In the genomic region with DNA sequence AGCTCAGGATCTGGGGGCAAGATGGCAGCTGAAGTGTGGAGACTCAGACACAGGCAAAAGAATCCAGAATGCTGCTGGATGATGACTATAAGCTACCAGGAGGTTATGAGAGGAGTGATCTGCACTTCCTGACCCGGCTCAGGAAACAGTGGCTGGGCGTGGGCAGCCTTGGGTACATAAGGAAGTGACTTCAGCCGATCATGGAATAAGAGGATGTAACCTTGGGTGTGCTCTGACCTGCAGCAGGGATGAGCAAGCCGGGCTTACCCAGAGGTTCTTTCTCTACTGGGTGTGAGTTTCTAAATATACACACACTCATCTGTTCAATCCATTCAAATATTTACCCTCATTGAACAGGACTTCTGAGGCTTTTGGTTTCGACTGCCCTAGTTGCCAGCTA, we compare ENCODE assay signal across 9 cellular contexts.
DNase-seq lines count a peak whose midpoint lies in the region; ATAC-seq, FAIRE-seq and TF ChIP-seq lines count a peak whose summit lies in the region.
"Had no signal": no experiment of that assay in that cellular context is flagged by ENCODE, and none has a peak within 500 bp of the region (broad histone marks: within the 10 kb centered on the region; RNA-seq: fewer than 3 reads in every experiment).

No MANE protein-coding gene starts in this region.

- H3K27me3 ChIP-seq in astrocyte (ENCODE audit: insufficient read depth, low read length) = no peaks in the 10 kb centered on the region
- no peaks in the 10 kb centered on the region for H3K27me3 ChIP-seq in HepG2 (ENCODE audit: control insufficient read depth in 1 of 2, insufficient read depth in 2 of 2, low read length in 2 of 2)
- no peaks in the 10 kb centered on the region for H3K27me3 ChIP-seq in upper lobe of left lung

- peak overlapping the region; percentile 38 for H2AFZ ChIP-seq in astrocyte (ENCODE audit: low read depth, low read length)
- H2AFZ ChIP-seq in HepG2 (ENCODE audit: low read length) = no peak overlapping the region

- no peak for TF ChIP-seq POLR2A in HepG2 (IDR thresholded peaks at IDR 0.05; ENCODE audit: insufficient read depth in 1 of 2, low read depth in 2 of 2, low read length in 2 of 2)
- TF ChIP-seq POLR2A in upper lobe of left lung (IDR thresholded peaks at IDR 0.05) = peak in 1 of 4 donors; percentile 26

- H3K9me3 ChIP-seq in astrocyte (ENCODE audit: insufficient read depth, low read depth, low read length) (no peaks in the 10 kb centered on the region), HepG2 (ENCODE audit: low read length) (no peaks in the 10 kb centered on the region), upper lobe of left lung (no peaks in the 10 kb centered on the region)

- H4K20me1 ChIP-seq in astrocyte (ENCODE audit: insufficient read depth, low read length) (no peaks in the 10 kb centered on the region), HepG2 (ENCODE audit: insufficient read depth, low read length) (no peaks in the 10 kb centered on the region)

- POLR2A ChIA-PET in HepG2 (lab: Yijun Ruan, JAX) = interaction anchor here (1.0 kb wide), 1 partner anchor 21 kb away, joined by 4 read pairs; no protein-coding TSS in a partner anchor

- intact Hi-C loops in HepG2 (cut with micrococcal nuclease; ENCODE audit: unreplicated experiment) = loop anchor here (2.0 kb wide), 1 partner anchor 21 kb away; no protein-coding TSS in a partner anchor

- TF ChIP-seq CTCF in astrocyte (IDR thresholded peaks at IDR 0.05; ENCODE audit: insufficient read depth, low read depth, low read length) (no peak), HepG2 (CRISPR knock-in tag; IDR thresholded peaks at IDR 0.05) (no peak), upper lobe of left lung (IDR thresholded peaks at IDR 0.05) (no peak)

- BruUV-seq in HepG2 (replicated peaks; lab: Mats Ljungman, UMichigan) = no TSS peak

- no peak for TF ChIP-seq EP300 in HepG2 (IDR thresholded peaks at IDR 0.05; ENCODE audit: low read depth in 2 of 2, low read length in 2 of 2)
- TF ChIP-seq EP300 in HepG2 (CRISPR knock-in tag; IDR thresholded peaks at IDR 0.05; ENCODE audit: borderline replicate concordance) = no peak
- peak in 2 of 4 donors; percentile 77 to 85 for TF ChIP-seq EP300 in upper lobe of left lung (IDR thresholded peaks at IDR 0.05)

- H3K27me3 Mint-ChIP-seq in astrocyte (ENCODE audit: low read depth, unreplicated experiment) = peaks cover 18% of the 10 kb centered on the region

- H3K4me1 ChIP-seq in astrocyte (ENCODE audit: insufficient read depth, low read length) (peaks cover 7% of the 10 kb centered on the region), HepG2 (ENCODE audit: insufficient read depth, low read length) (peaks cover 16% of the 10 kb centered on the region), upper lobe of left lung (peaks cover 61 to 83% (median 66%) of the 10 kb centered on the region in 4 donors)

- H3K27ac ChIP-seq in astrocyte (ENCODE audit: low read depth, low read length) (peak overlapping the region; percentile 17), HepG2 (ENCODE audit: extremely low read length, insufficient read depth, low read length) (peak overlapping the region; percentile 11), upper lobe of left lung (peak overlapping the region; percentile 63 to 82 (median 74))

- H3K36me3 Mint-ChIP-seq in astrocyte (ENCODE audit: low read depth, unreplicated experiment) = no peaks in the 10 kb centered on the region

- peaks cover 4% of the 10 kb centered on the region for H3K4me1 Mint-ChIP-seq in astrocyte (ENCODE audit: low read depth, unreplicated experiment)

- 15% methylated on average over 5 of the region's 5 CpGs for WGBS in HepG2 (ENCODE audit: low lambda C conversion rate)
- WGBS in upper lobe of left lung, 2 donors = 16 to 21% methylated on average over 5 of the region's 5 CpGs

- FAIRE-seq in astrocyte (lab: Jason Lieb, UNC) = no peak
- FAIRE-seq in HepG2 (lab: Jason Lieb, UNC) = peak; percentile 49
- FAIRE-seq: TTC549 had no signal

- H3K9me3 Mint-ChIP-seq in astrocyte (ENCODE audit: unreplicated experiment) = peaks cover 2% of the 10 kb centered on the region

- H3K9ac ChIP-seq in astrocyte (ENCODE audit: low read length) (no peak overlapping the region), HepG2 (ENCODE audit: insufficient read depth, low read depth, low read length) (no peak overlapping the region)

- H3K36me3 ChIP-seq in astrocyte (ENCODE audit: insufficient read depth, low read length) (no peaks in the 10 kb centered on the region), HepG2 (replicated peaks in 1 of 2; ENCODE audit: control insufficient read depth in 1 of 2, insufficient read depth in 2 of 2, low read length in 2 of 2) (no peaks in the 10 kb centered on the region; a peak in 1 of 5 replicates), upper lobe of left lung (peaks cover 0 to 10% (median 0%) of the 10 kb centered on the region in 4 donors)

- DNase-seq in stimulated activated CD4-positive, alpha-beta T cell treated with anti-CD3 and anti-CD28 coated beads, Interleukin-12 subunit alpha, Interleukin-12 subunit beta, amount 100 ng/mL, for 48 hours (ENCODE audit: low read depth in 2 of 3, low spot score in 1 of 3) = peak in 2 of 3 donors; percentile 55 to 56
- DNase-seq in stimulated activated CD4-positive, alpha-beta T cell treated with anti-CD3 and anti-CD28 coated beads, Interleukin-12 subunit alpha, Interleukin-12 subunit beta, amount 100 ng/mL, for 4 hours = no peak
- DNase-seq in NCI-H460 (ENCODE audit: extremely low read depth, low read depth) (peak; percentile 94), astrocyte (ENCODE audit: low read depth) (peak; percentile 43), HepG2 (ENCODE audit: low spot score) (peak; percentile 76), upper lobe of left lung (peak in 1 of 2 donors; percentile 94)

- ATAC-seq in HepG2 (peak; percentile 96), upper lobe of left lung (ENCODE audit: low FRiP score in 2 of 2) (peak; percentile 85 to 90), GM18511 (IDR thresholded peaks at IDR 0.05; ENCODE audit: unreplicated experiment) (no peak), GM21515 (IDR thresholded peaks at IDR 0.05; ENCODE audit: unreplicated experiment) (no peak)

- H3K4me3 Mint-ChIP-seq in astrocyte (ENCODE audit: unreplicated experiment) = no peak overlapping the region

- in situ Hi-C loops in HepG2 (cut with HindIII; ENCODE audit: extremely low pct_ligation_motif_present, low pct_unique_long_range_greater_than_20kb) = no loop called here

- H3K79me2 ChIP-seq in astrocyte (ENCODE audit: insufficient read depth, low read length) (peaks cover 3% of the 10 kb centered on the region), HepG2 (ENCODE audit: insufficient read depth, low read length) (peaks cover 3% of the 10 kb centered on the region)

- no peak for TF ChIP-seq RAD21 in HepG2 (CRISPR knock-in tag; IDR thresholded peaks at IDR 0.05)

- peak overlapping the region; percentile 23 for H3K4me2 ChIP-seq in astrocyte (ENCODE audit: low read length)
- H3K4me2 ChIP-seq in HepG2 (ENCODE audit: low read depth, low read length) = peak overlapping the region; percentile 25; the same call in 1 of the 2 replicates

- H3K27ac Mint-ChIP-seq in astrocyte (ENCODE audit: unreplicated experiment) = no peak overlapping the region

- no peak overlapping the region for H3K4me3 ChIP-seq in astrocyte (ENCODE audit: insufficient read depth, low read depth, low read length)
- H3K4me3 ChIP-seq in HepG2 (replicated peaks in 1 of 3; ENCODE audit: insufficient read depth in 1 of 3, low read depth in 2 of 3, low read length in 3 of 3) = no peak overlapping the region
- H3K4me3 ChIP-seq in upper lobe of left lung = no peak overlapping the region

- CTCF ChIA-PET in HepG2 (lab: Yijun Ruan, JAX; ENCODE audit: low intra/inter-chr PET ratio, low total read pairs) = no interaction called here

TF ChIP-seq in HepG2, 621 proteins besides CTCF, POLR2A, EP300 and RAD21 (continues in another document):
- TF ChIP-seq BORCS8-MEF2B (CRISPR knock-in tag; IDR thresholded peaks at IDR 0.05) = no peak
- TF ChIP-seq ZNF788 (CRISPR knock-in tag; IDR thresholded peaks at IDR 0.05; ENCODE audit: borderline replicate concordance) = no peak
- TF ChIP-seq IKZF4 (CRISPR knock-in tag; IDR thresholded peaks at IDR 0.05; ENCODE audit: borderline replicate concordance, low read depth, not compliant biosample characterization) = no peak
- TF ChIP-seq POGZ (CRISPR knock-in tag; IDR thresholded peaks at IDR 0.05) = peak; percentile 45; the same call in 1 of the 2 replicates
- TF ChIP-seq, protein P1, sequence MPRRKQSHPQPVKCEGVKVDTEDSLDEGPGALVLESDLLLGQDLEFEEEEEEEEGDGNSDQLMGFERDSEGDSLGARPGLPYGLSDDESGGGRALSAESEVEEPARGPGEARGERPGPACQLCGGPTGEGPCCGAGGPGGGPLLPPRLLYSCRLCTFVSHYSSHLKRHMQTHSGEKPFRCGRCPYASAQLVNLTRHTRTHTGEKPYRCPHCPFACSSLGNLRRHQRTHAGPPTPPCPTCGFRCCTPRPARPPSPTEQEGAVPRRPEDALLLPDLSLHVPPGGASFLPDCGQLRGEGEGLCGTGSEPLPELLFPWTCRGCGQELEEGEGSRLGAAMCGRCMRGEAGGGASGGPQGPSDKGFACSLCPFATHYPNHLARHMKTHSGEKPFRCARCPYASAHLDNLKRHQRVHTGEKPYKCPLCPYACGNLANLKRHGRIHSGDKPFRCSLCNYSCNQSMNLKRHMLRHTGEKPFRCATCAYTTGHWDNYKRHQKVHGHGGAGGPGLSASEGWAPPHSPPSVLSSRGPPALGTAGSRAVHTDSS (CRISPR knock-in tag; conservative IDR thresholded peaks at IDR 0.05) = no peak
- TF ChIP-seq, protein P2, sequence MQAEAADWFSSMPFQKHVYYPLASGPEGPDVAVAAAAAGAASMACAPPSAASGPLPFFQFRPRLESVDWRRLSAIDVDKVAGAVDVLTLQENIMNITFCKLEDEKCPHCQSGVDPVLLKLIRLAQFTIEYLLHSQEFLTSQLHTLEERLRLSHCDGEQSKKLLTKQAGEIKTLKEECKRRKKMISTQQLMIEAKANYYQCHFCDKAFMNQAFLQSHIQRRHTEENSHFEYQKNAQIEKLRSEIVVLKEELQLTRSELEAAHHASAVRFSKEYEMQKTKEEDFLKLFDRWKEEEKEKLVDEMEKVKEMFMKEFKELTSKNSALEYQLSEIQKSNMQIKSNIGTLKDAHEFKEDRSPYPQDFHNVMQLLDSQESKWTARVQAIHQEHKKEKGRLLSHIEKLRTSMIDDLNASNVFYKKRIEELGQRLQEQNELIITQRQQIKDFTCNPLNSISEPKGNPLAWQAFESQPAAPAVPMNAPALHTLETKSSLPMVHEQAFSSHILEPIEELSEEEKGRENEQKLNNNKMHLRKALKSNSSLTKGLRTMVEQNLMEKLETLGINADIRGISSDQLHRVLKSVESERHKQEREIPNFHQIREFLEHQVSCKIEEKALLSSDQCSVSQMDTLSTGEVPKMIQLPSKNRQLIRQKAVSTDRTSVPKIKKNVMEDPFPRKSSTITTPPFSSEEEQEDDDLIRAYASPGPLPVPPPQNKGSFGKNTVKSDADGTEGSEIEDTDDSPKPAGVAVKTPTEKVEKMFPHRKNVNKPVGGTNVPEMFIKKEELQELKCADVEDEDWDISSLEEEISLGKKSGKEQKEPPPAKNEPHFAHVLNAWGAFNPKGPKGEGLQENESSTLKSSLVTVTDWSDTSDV (CRISPR knock-in tag; IDR thresholded peaks at IDR 0.05) = no peak
- TF ChIP-seq RELA (CRISPR knock-in tag; IDR thresholded peaks at IDR 0.05) = no peak
- no peak for TF ChIP-seq SMC3 (IDR thresholded peaks at IDR 0.05; ENCODE audit: low read length)
- no peak for TF ChIP-seq ISL2 (CRISPR knock-in tag; IDR thresholded peaks at IDR 0.05)

Comparison
In these comparisons a context has a peak if more than half of its experiments do, and no peak if none do; other contexts are left out.
1. H3K27ac ChIP-seq: peak in every context shown above with its lines; median percentile 74 in upper lobe of left lung; 17 in astrocyte; 11 in HepG2.
2. ATAC-seq: peak in HepG2 (single experiment) and upper lobe of left lung (2 of 2); none in GM18511 (single experiment) and GM21515 (single experiment).